Comparison of ENCODE assay signal across 16 cellular contexts in genomic region chr3:127853681-127854080, GRCh38. TPM values are rescaled to one million over a fixed set of nuclear protein-coding genes. Genes with fewer than 3 reads are reported as not detected.
DNase-seq lines count a peak whose midpoint lies in the region; ATAC-seq, FAIRE-seq and TF ChIP-seq lines count a peak whose summit lies in the region.
"Had no signal": no experiment of that assay in that cellular context is flagged by ENCODE, and none has a peak within 500 bp of the region (broad histone marks: within the 10 kb centered on the region; RNA-seq: fewer than 3 reads in every experiment).

No MANE protein-coding gene starts in this region.

- H3K9me3 Mint-ChIP-seq in osteocyte (ENCODE audit: unreplicated experiment) = no peaks in the 10 kb centered on the region
- H3K9me3 Mint-ChIP-seq: natural killer cell treated with Interleukin-12 subunit alpha and Interleukin-12 subunit beta and Interleukin-15 and Interleukin-18, amount 100 ng/mL, for 72 hours had no signal

- H3K4me2 ChIP-seq in SU-DHL-6 (ENCODE audit: low read depth, low read length, poor library complexity, severe bottlenecking) = peak overlapping the region; percentile 74

- peak overlapping the region; percentile 41 for H3K4me3 ChIP-seq in SU-DHL-6 (ENCODE audit: insufficient read depth, low read length, poor library complexity, severe bottlenecking)
- H3K4me3 ChIP-seq: upper lobe of right lung had no signal

- H3K9ac ChIP-seq in SU-DHL-6 (ENCODE audit: low read length) = peak overlapping the region; percentile 42; the same call in 1 of the 2 replicates

- H3K27ac ChIP-seq in SU-DHL-6 (ENCODE audit: low read depth, low read length) = no peak overlapping the region
- H3K27ac ChIP-seq: upper lobe of right lung had no signal

- no peak for ATAC-seq in HG03521 (IDR thresholded peaks at IDR 0.05; ENCODE audit: unreplicated experiment)
- ATAC-seq: natural killer cell treated with Interleukin-12 subunit alpha and Interleukin-12 subunit beta and Interleukin-15 and Interleukin-18, amount 100 ng/mL, for 72 hours; upper lobe of right lung had no signal

- H3F3A ChIP-seq in SU-DHL-6 (ENCODE audit: insufficient read depth) = no peaks in the 10 kb centered on the region

- H3K27ac Mint-ChIP-seq in osteocyte (ENCODE audit: unreplicated experiment) = no peak overlapping the region
- H3K27ac Mint-ChIP-seq: activated naive CD8-positive, alpha-beta T cell; natural killer cell treated with Interleukin-12 subunit alpha and Interleukin-12 subunit beta and Interleukin-15 and Interleukin-18, amount 100 ng/mL, for 72 hours had no signal

- H3K79me2 ChIP-seq in SU-DHL-6 (ENCODE audit: insufficient read depth, low read length) = no peaks in the 10 kb centered on the region

- DNase-seq in NCI-H82 (lab: John Stamatoyannopoulos, UW) = peak; percentile 35
- no peak for DNase-seq in NCI-H82 treated with DMSO at 0.1 percent for 48 hours (lab: John Stamatoyannopoulos, UW; ENCODE audit: unreplicated experiment)
- peak; percentile 17 for DNase-seq in M059J (ENCODE audit: low read depth)
- DNase-seq in osteocyte (ENCODE audit: extremely low spot score, unreplicated experiment) = peak; percentile 72
- no peak for DNase-seq in iPS-NIHi11 (ENCODE audit: low spot score)
- no peak for DNase-seq in D721Med (ENCODE audit: insufficient read length, low spot score)
- DNase-seq: effector CD8-positive, alpha-beta T cell; KG1; NCI-H2029; NCI-H69; stimulated activated naive CD4-positive, alpha-beta T cell; upper lobe of right lung had no signal

- no peaks in the 10 kb centered on the region for H3K9me2 ChIP-seq in SU-DHL-6 (replicated peaks; ENCODE audit: insufficient read depth, low read length)

- no peak for FAIRE-seq in D721Med (lab: Jason Lieb, UNC)

- H3K36me3 Mint-ChIP-seq in osteocyte (ENCODE audit: unreplicated experiment) = no peaks in the 10 kb centered on the region
- H3K36me3 Mint-ChIP-seq: activated naive CD8-positive, alpha-beta T cell; natural killer cell treated with Interleukin-12 subunit alpha and Interleukin-12 subunit beta and Interleukin-15 and Interleukin-18, amount 100 ng/mL, for 72 hours had no signal

- H3K4me3 Mint-ChIP-seq in osteocyte (ENCODE audit: unreplicated experiment) = no peak overlapping the region
- H3K4me3 Mint-ChIP-seq: activated naive CD8-positive, alpha-beta T cell; natural killer cell treated with Interleukin-12 subunit alpha and Interleukin-12 subunit beta and Interleukin-15 and Interleukin-18, amount 100 ng/mL, for 72 hours had no signal

- peak overlapping the region; percentile 86 for H2AFZ ChIP-seq in SU-DHL-6 (ENCODE audit: low read depth, low read length, severe bottlenecking)

- H3K27me3 ChIP-seq in SU-DHL-6 (ENCODE audit: low read length) = no peaks in the 10 kb centered on the region
- H3K27me3 ChIP-seq: upper lobe of right lung had no signal

- H3K9me3 ChIP-seq in SU-DHL-6 (ENCODE audit: insufficient read depth, low read length) = no peaks in the 10 kb centered on the region
- H3K9me3 ChIP-seq: upper lobe of right lung had no signal

- TF ChIP-seq CTCF in SU-DHL-6 (IDR thresholded peaks at IDR 0.05; ENCODE audit: insufficient read depth, low read length, poor library complexity, severe bottlenecking) (no peak), osteocyte (IDR thresholded peaks at IDR 0.05) (no peak), D721Med (IDR thresholded peaks at IDR 0.05; ENCODE audit: insufficient read depth, missing control alignments) (no peak)

- no peaks in the 10 kb centered on the region for H4K20me1 ChIP-seq in SU-DHL-6 (ENCODE audit: low read depth, low read length)

- H3K4me1 Mint-ChIP-seq in osteocyte (ENCODE audit: unreplicated experiment) = no peaks in the 10 kb centered on the region

- H3K36me3 ChIP-seq in SU-DHL-6 (ENCODE audit: low read length) = no peaks in the 10 kb centered on the region
- H3K36me3 ChIP-seq: upper lobe of right lung had no signal

- peaks cover 2% of the 10 kb centered on the region for H3K27me3 Mint-ChIP-seq in osteocyte (ENCODE audit: unreplicated experiment)

RNA-seq across cellular contexts. Expression of gene MGLL, which starts 31.4 kb away (rescaled TPM):
- total RNA-seq in M059J (2014; rRNA removed; shearing (Covaris generic)) = 11.9 and 17.0 TPM in 2 replicates
- total RNA-seq in osteocyte = 102 and 112 TPM in 2 replicates

Comparison
In these comparisons a context has a peak if more than half of its experiments do, and no peak if none do; other contexts are left out.
1. DNase-seq: peak in NCI-H82 (single experiment), M059J (single experiment) and osteocyte (single experiment); none in NCI-H82 treated with DMSO at 0.1 percent for 48 hours (single experiment), iPS-NIHi11 (single experiment) and D721Med (single experiment).